ENCODE assay signal across 22 cellular contexts in the genomic region with DNA sequence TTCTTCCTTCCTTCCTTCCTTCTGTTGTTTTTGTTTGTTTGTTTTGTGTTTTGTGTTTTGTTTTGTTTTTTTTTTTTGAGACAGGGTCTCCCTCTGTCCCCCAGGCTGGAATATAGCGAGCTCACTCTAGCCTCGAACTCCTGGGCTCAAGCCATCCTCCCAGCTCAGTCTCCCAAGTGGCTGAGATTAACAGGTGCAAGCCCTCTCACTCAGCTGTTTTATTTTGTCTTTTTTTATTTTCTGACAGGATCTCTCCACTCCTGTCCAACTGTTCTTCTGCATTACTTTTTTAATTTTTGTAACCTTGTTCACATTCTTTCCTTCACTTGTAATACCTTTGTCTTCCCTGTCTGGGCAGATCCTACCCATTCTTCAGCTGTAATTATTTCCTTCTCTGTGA. TPM values are rescaled to one million over a fixed set of nuclear protein-coding genes. Genes with fewer than 3 reads are reported as not detected.
DNase-seq lines count a peak whose midpoint lies in the region; ATAC-seq, FAIRE-seq and TF ChIP-seq lines count a peak whose summit lies in the region.
"Had no signal": no experiment of that assay in that cellular context is flagged by ENCODE, and none has a peak within 500 bp of the region (broad histone marks: within the 10 kb centered on the region; RNA-seq: fewer than 3 reads in every experiment).

No MANE protein-coding gene starts in this region.

- H3K27me3 Mint-ChIP-seq in Calu3 (ENCODE audit: unreplicated experiment): no peaks in the 10 kb centered on the region
- no peaks in the 10 kb centered on the region for H3K27me3 Mint-ChIP-seq in activated CD4-positive, alpha-beta T cell treated with anti-CD3 and anti-CD28 coated beads, Interleukin-2, amount 10 ng/mL, durations not matched to agents 7 days and 5 days
- H3K27me3 Mint-ChIP-seq: CD4-positive, CD25-positive, alpha-beta regulatory T cell; CD8-positive, alpha-beta memory T cell; IgD-negative memory B cell had no signal

- H3K27me3 ChIP-seq in SJCRH30: no peaks in the 10 kb centered on the region
- H3K27me3 ChIP-seq in gastrocnemius medialis: no peaks in the 10 kb centered on the region
- no peaks in the 10 kb centered on the region for H3K27me3 ChIP-seq in MG63
- H3K27me3 ChIP-seq: BE2C had no signal

- no TSS peak for BruUV-seq in Calu3 (replicated peaks; lab: Mats Ljungman, UMichigan)

- intact Hi-C loops in Calu3 (cut with micrococcal nuclease; ENCODE audit: unreplicated experiment): no loop called here
- intact Hi-C loops in gastrocnemius medialis (cut with DNase I; ENCODE audit: low total_unique reads): no loop called here

- H3K4me1 ChIP-seq in SJCRH30 (peaks cover 4% of the 10 kb centered on the region; the same call in 1 of the 2 replicates), gastrocnemius medialis (peaks cover 75 to 92% of the 10 kb centered on the region in 2 donors)
- H3K4me1 ChIP-seq: BE2C had no signal

- in situ Hi-C loops in gastrocnemius medialis (cut with MboI; ENCODE audit: low sequenced_read_pairs in 4 of 4): no loop called here

- peak overlapping the region; percentile 45 for H3K27ac ChIP-seq in SJCRH30
- peak overlapping the region; percentile 45 to 75 (median 72) for H3K27ac ChIP-seq in gastrocnemius medialis

- POLR2A ChIA-PET in activated CD4-positive, alpha-beta T cell treated with anti-CD3 and anti-CD28 coated beads, Interleukin-2, amount 10 ng/mL, durations not matched to agents 7 days and 5 days (lab: Charles Lee): no interaction called here

- ATAC-seq in gastrocnemius medialis (no peak), HG03025 (IDR thresholded peaks at IDR 0.05; ENCODE audit: low FRiP score, unreplicated experiment) (no peak)
- ATAC-seq: GM23338, HCT116, HepG2 had no signal

- H3K36me3 ChIP-seq in SJCRH30 (peaks cover 6% of the 10 kb centered on the region; the same call in 1 of the 2 replicates), gastrocnemius medialis (peaks cover 0 to 14% of the 10 kb centered on the region in 2 donors), MG63 (peaks cover 35% of the 10 kb centered on the region)
- H3K36me3 ChIP-seq: BE2C had no signal

- CTCF ChIA-PET in Calu3 (lab: Charles Lee): interaction anchor here (0.6 kb wide), 1 partner anchor 1176 kb away, joined by 3 read pairs; no protein-coding TSS in a partner anchor
- CTCF ChIA-PET in activated CD4-positive, alpha-beta T cell treated with anti-CD3 and anti-CD28 coated beads, Interleukin-2, amount 10 ng/mL, durations not matched to agents 7 days and 5 days (lab: Charles Lee): no interaction called here

- no peak for TF ChIP-seq POLR2A in gastrocnemius medialis (IDR thresholded peaks at IDR 0.05)

- no peak overlapping the region for H3K4me3 Mint-ChIP-seq in Calu3 (ENCODE audit: low read depth, unreplicated experiment)
- H3K4me3 Mint-ChIP-seq in activated CD4-positive, alpha-beta T cell treated with anti-CD3 and anti-CD28 coated beads, Interleukin-2, amount 10 ng/mL, durations not matched to agents 7 days and 5 days: no peak overlapping the region
- H3K4me3 Mint-ChIP-seq: CD4-positive, CD25-positive, alpha-beta regulatory T cell; CD8-positive, alpha-beta memory T cell; GM23338; HFFc6; IgD-negative memory B cell had no signal

- H3K36me3 Mint-ChIP-seq in Calu3 (ENCODE audit: insufficient read depth, unreplicated experiment): peaks cover 4% of the 10 kb centered on the region
- peaks cover 4% of the 10 kb centered on the region for H3K36me3 Mint-ChIP-seq in activated CD4-positive, alpha-beta T cell treated with anti-CD3 and anti-CD28 coated beads, Interleukin-2, amount 10 ng/mL, durations not matched to agents 7 days and 5 days (ENCODE audit: low read depth)
- H3K36me3 Mint-ChIP-seq: CD4-positive, CD25-positive, alpha-beta regulatory T cell had no signal

- DNase-seq in Calu3 (no peak), GM19239 (ENCODE audit: insufficient read length, low spot score) (no peak), SJCRH30 (peak; percentile 29 to 49), gastrocnemius medialis (no peak), MG63 (no peak)
- no peak for DNase-seq in activated CD4-positive, alpha-beta T cell treated with anti-CD3 and anti-CD28 coated beads, Interleukin-2, amount 10 ng/mL, durations not matched to agents 7 days and 5 days
- DNase-seq: ACHN; BE2C; C1 segment of cervical spinal cord; CD4-positive, CD25-positive, alpha-beta regulatory T cell; CD8-positive, alpha-beta memory T cell; COR-L47; H7; HFFc6 had no signal

- H3K27ac Mint-ChIP-seq in Calu3 (ENCODE audit: unreplicated experiment): peak overlapping the region; percentile 8
- no peak overlapping the region for H3K27ac Mint-ChIP-seq in activated CD4-positive, alpha-beta T cell treated with anti-CD3 and anti-CD28 coated beads, Interleukin-2, amount 10 ng/mL, durations not matched to agents 7 days and 5 days
- H3K27ac Mint-ChIP-seq: CD4-positive, CD25-positive, alpha-beta regulatory T cell; CD8-positive, alpha-beta memory T cell; GM23338; HFFc6; IgD-negative memory B cell had no signal

- peak; percentile 14 for FAIRE-seq in GM19239 (lab: Jason Lieb, UNC)
- FAIRE-seq: A204.1, D721Med, G401.6, HepG2 had no signal

- no peaks in the 10 kb centered on the region for H3K9me3 ChIP-seq in SJCRH30 (replicated peaks)
- no peaks in the 10 kb centered on the region for H3K9me3 ChIP-seq in gastrocnemius medialis
- H3K9me3 ChIP-seq in MG63: no peaks in the 10 kb centered on the region
- H3K9me3 ChIP-seq: BE2C had no signal

- H3K4me1 Mint-ChIP-seq in Calu3 (ENCODE audit: low read depth, unreplicated experiment): peaks cover 12% of the 10 kb centered on the region
- H3K4me1 Mint-ChIP-seq in activated CD4-positive, alpha-beta T cell treated with anti-CD3 and anti-CD28 coated beads, Interleukin-2, amount 10 ng/mL, durations not matched to agents 7 days and 5 days: peaks cover 2% of the 10 kb centered on the region

- H3K4me3 ChIP-seq in SJCRH30: no peak overlapping the region
- no peak overlapping the region for H3K4me3 ChIP-seq in gastrocnemius medialis
- H3K4me3 ChIP-seq in MG63: no peak overlapping the region
- H3K4me3 ChIP-seq: GM23338 had no signal

- TF ChIP-seq CTCF in Calu3 (IDR thresholded peaks at IDR 0.05; ENCODE audit: unreplicated experiment): no peak
- TF ChIP-seq CTCF in gastrocnemius medialis (IDR thresholded peaks at IDR 0.05 in 4 of 5, conservative IDR thresholded peaks at IDR 0.05 in 1 of 5): no peak

- no peaks in the 10 kb centered on the region for H3K9me3 Mint-ChIP-seq in Calu3 (ENCODE audit: low read depth, unreplicated experiment)
- no peaks in the 10 kb centered on the region for H3K9me3 Mint-ChIP-seq in activated CD4-positive, alpha-beta T cell treated with anti-CD3 and anti-CD28 coated beads, Interleukin-2, amount 10 ng/mL, durations not matched to agents 7 days and 5 days
- H3K9me3 Mint-ChIP-seq: CD4-positive, CD25-positive, alpha-beta regulatory T cell; CD8-positive, alpha-beta memory T cell; GM23338; HFFc6; IgD-negative memory B cell had no signal

RNA-seq across cellular contexts. Expression of a gene that starts 23.6 kb away (rescaled TPM):
- total RNA-seq in Calu3 (2022) (37.0 and 47.9 TPM in 2 replicates), gastrocnemius medialis (100 to 1,000 TPM; 225 to 517 (median 280) TPM)
- total RNA-seq in SJCRH30 (2014; rRNA removed; shearing (Covaris generic)): 30.9 and 34.7 TPM in 2 replicates
- 32.8 and 53.5 TPM in 2 replicates for total RNA-seq in MG63 (2014; rRNA removed; shearing (Covaris generic); ENCODE audit: low replicate concordance)
- total RNA-seq in activated CD4-positive, alpha-beta T cell treated with anti-CD3 and anti-CD28 coated beads, Interleukin-2, amount 10 ng/mL, durations not matched to agents 7 days and 5 days: 10 to 100 TPM; 14.5 to 15.1 TPM

Comparison
In these comparisons a context has a peak if more than half of its experiments do, and no peak if none do; other contexts are left out.
1. DNase-seq: peak in SJCRH30 (2 of 2); none in Calu3 (single experiment), GM19239 (single experiment), gastrocnemius medialis (0 of 2), MG63 (single experiment) and activated CD4-positive, alpha-beta T cell treated with anti-CD3 and anti-CD28 coated beads, Interleukin-2, amount 10 ng/mL, durations not matched to agents 7 days and 5 days (single experiment).